ENCODE assay signal across 12 cellular contexts in the genomic region with DNA sequence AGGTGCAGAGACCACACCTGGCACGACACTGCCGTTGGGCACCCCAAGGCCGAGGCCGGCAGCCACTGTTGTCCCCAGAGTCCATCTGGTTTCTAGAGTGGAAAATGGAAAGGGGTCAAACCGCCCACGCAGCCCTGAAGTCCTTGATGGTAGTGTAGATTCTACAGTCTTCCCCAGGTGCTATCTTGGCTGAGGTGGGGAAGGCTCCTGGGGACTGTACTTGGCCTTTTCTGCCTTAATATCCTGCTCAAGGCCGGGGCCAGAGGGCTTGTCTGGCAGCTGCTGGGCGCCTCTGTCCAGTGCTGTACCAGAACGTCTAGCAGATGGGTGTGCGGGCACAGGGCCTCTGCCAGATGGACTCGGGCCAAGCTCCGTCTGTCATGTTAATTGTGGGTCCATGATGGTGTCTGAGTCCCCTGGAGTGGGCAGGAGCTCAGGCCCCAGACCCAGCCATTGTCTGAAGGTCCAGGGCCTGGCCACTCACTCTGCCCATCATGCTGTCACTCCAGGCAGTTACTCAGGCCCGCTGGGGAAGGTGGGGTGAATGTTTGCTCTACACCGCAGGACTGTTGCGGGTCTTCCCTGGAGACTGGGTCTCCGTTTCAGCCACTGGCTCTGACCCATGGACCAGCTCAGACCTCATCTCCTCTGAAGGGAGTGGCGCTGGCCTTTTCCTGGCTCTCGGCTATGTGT.
A peak's percentile ranks its signal among the peaks of the same experiment; 100 is the strongest.
DNase-seq lines count a peak whose midpoint lies in the region; ATAC-seq and TF ChIP-seq lines count a peak whose summit lies in the region.
"Had no signal": no experiment of that assay in that cellular context is flagged by ENCODE, and none has a peak within 500 bp of the region (broad histone marks: within the 10 kb centered on the region; RNA-seq: fewer than 3 reads in every experiment).

No MANE protein-coding gene starts in this region.

- H3K4me1 ChIP-seq in IMR-90 (ENCODE audit: control insufficient read depth, insufficient read depth, low read length): peaks cover 16% of the 10 kb centered on the region
- peaks cover 21% of the 10 kb centered on the region for H3K4me1 ChIP-seq in osteoblast (ENCODE audit: insufficient read depth, low read length)

- no peak for TF ChIP-seq POLR2A in IMR-90 (IDR thresholded peaks at IDR 0.05; ENCODE audit: low read depth, low read length)

- no peak overlapping the region for H3K4me2 ChIP-seq in IMR-90 (ENCODE audit: low read depth, low read length)
- peak overlapping the region; percentile 60 for H3K4me2 ChIP-seq in osteoblast (ENCODE audit: insufficient read depth, low read length)

- peak overlapping the region; percentile 85 for H2AK5ac ChIP-seq in IMR-90 (ENCODE audit: low read depth, low read length)

- peaks cover 14% of the 10 kb centered on the region for H3K27me3 Mint-ChIP-seq in activated T-helper 17 cell treated with anti-CD3 and anti-CD28 coated beads, Interleukin-2, amount 50 U/mL, for 72 hours

- ATAC-seq in IMR-90 (ENCODE audit: low read depth) (no peak), HG02678 (IDR thresholded peaks at IDR 0.05; ENCODE audit: unreplicated experiment) (no peak)
- ATAC-seq in activated T-helper 17 cell treated with anti-CD3 and anti-CD28 coated beads, Interleukin-2, amount 50 U/mL, for 72 hours (replicated peaks): no peak

- H3K27ac ChIP-seq in IMR-90 (ENCODE audit: insufficient read depth, low read length) (peak overlapping the region; percentile 20; the same call in 1 of the 2 replicates), osteoblast (ENCODE audit: low read depth, low read length) (peak overlapping the region; percentile 84)
- H3K27ac ChIP-seq: foreskin keratinocyte had no signal

- peak overlapping the region; percentile 77 for H2AK9ac ChIP-seq in IMR-90 (replicated peaks; ENCODE audit: low read depth, low read length, poor library complexity)

- TF ChIP-seq CTCF in IMR-90 (conservative IDR thresholded peaks at IDR 0.05; ENCODE audit: low read depth, low read length) (no peak), osteoblast (IDR thresholded peaks at IDR 0.05; ENCODE audit: extremely low read depth, low read depth, low read length) (no peak)

- dilution Hi-C loops in IMR-90 (cut with HindIII; ENCODE audit: low sequenced_read_pairs, unreplicated experiment): no loop called here

- peak overlapping the region in 1 of 2 experiments; percentile 29; a peak in 2 of 4 replicates for H4K8ac ChIP-seq in IMR-90 (ENCODE audit: low read depth in 2 of 2, low read length in 2 of 2)

- peak overlapping the region; percentile 73; the same call in 2 of the 3 replicates for H2BK15ac ChIP-seq in IMR-90 (ENCODE audit: low read depth, low read length)

- CTCF ChIA-PET in IMR-90 (lab: Yijun Ruan, JAX): interaction anchor here (1.1 kb wide), 1 partner anchor 264 kb away, joined by 5 read pairs; no protein-coding TSS in a partner anchor

- in situ Hi-C loops in IMR-90 (cut with MboI; ENCODE audit: low sequenced_read_pairs): loop anchor here (5.0 to 10.0 kb wide), 4 partner anchors 262 to 675 kb away; no protein-coding TSS in a partner anchor

- H3K9ac ChIP-seq in IMR-90 (ENCODE audit: low read depth, low read length): no peak overlapping the region

- 73% methylated on average over 4 of the region's 18 CpGs; no CpG with 5 or more reads in 1 of the 2 experiments for WGBS in IMR-90 (ENCODE audit: extremely low coverage in 2 of 2, insufficient read length in 1 of 2), 2 experiments

- H4K91ac ChIP-seq in IMR-90 (ENCODE audit: insufficient read depth, low read depth, low read length): peak overlapping the region; percentile 78

- H4K5ac ChIP-seq in IMR-90 (ENCODE audit: low read depth, low read length): peak overlapping the region; percentile 5; the same call in 1 of the 2 replicates

- TF ChIP-seq RAD21 in IMR-90 (IDR thresholded peaks at IDR 0.05; ENCODE audit: low read length): no peak

- peak overlapping the region; percentile 60 for H3K14ac ChIP-seq in IMR-90 (replicated peaks; ENCODE audit: low read depth, low read length)

- DNase-seq in NCI-H82 (lab: John Stamatoyannopoulos, UW) (peak; percentile 16), NCI-H82 treated with DMSO at 0.1 percent for 48 hours (lab: John Stamatoyannopoulos, UW; ENCODE audit: unreplicated experiment) (no peak), IMR-90 (no peak), osteoblast (ENCODE audit: insufficient read length, low spot score, missing footprints) (peak; percentile 81), medulla oblongata (ENCODE audit: extremely low spot score) (no peak), NCI-H2081 (lab: John Stamatoyannopoulos, UW) (no peak)
- DNase-seq: activated gamma-delta T cell, cortex of kidney, foreskin keratinocyte had no signal

- peaks cover 11% of the 10 kb centered on the region for H3K9me1 ChIP-seq in IMR-90 (ENCODE audit: insufficient read depth, low read length)

- no peaks in the 10 kb centered on the region; the same call in 1 of the 2 replicates for H3K27me3 ChIP-seq in IMR-90 (ENCODE audit: control insufficient read depth, insufficient read depth, low read length)
- peaks cover 7% of the 10 kb centered on the region for H3K27me3 ChIP-seq in osteoblast (ENCODE audit: insufficient read depth, low read length)

- peak overlapping the region; percentile 87 for H3K4ac ChIP-seq in IMR-90 (ENCODE audit: low read depth, low read length)

- no peaks in the 10 kb centered on the region for H3K79me2 ChIP-seq in osteoblast (ENCODE audit: insufficient read depth, low read length)

- H3K79me1 ChIP-seq in IMR-90 (ENCODE audit: low read depth in 1 of 2, low read length in 2 of 2): no peaks in the 10 kb centered on the region

- H3K36me3 ChIP-seq in IMR-90 (ENCODE audit: control insufficient read depth, insufficient read depth, low read length): no peaks in the 10 kb centered on the region
- no peaks in the 10 kb centered on the region for H3K36me3 ChIP-seq in osteoblast (ENCODE audit: insufficient read depth, low read length)

- H3K9me3 ChIP-seq in IMR-90 (ENCODE audit: control insufficient read depth, insufficient read depth, low read length) (no peaks in the 10 kb centered on the region), osteoblast (ENCODE audit: low read depth, low read length) (no peaks in the 10 kb centered on the region)

- H2BK120ac ChIP-seq in IMR-90 (ENCODE audit: low read depth, low read length): peak overlapping the region; percentile 74

- H2BK5ac ChIP-seq in IMR-90 (ENCODE audit: low read depth, low read length, poor library complexity, severe bottlenecking): peak overlapping the region; percentile 74

- H3K4me1 Mint-ChIP-seq in activated T-helper 17 cell treated with anti-CD3 and anti-CD28 coated beads, Interleukin-2, amount 50 U/mL, for 72 hours: peaks cover 17% of the 10 kb centered on the region

- H3K4me3 Mint-ChIP-seq in activated T-helper 17 cell treated with anti-CD3 and anti-CD28 coated beads, Interleukin-2, amount 50 U/mL, for 72 hours: peak overlapping the region; percentile 64
- H3K4me3 Mint-ChIP-seq: neural crest cell had no signal

- POLR2A ChIA-PET in IMR-90 (lab: Charles Lee; ENCODE audit: unreplicated experiment): no interaction called here

- no peak overlapping the region for H3K4me3 ChIP-seq in IMR-90 (ENCODE audit: insufficient read depth, low read depth, low read length)
- H3K4me3 ChIP-seq in osteoblast (ENCODE audit: insufficient read depth, low read length): no peak overlapping the region

- H2AFZ ChIP-seq in IMR-90 (replicated peaks; ENCODE audit: low read length, poor library complexity) (peak overlapping the region; percentile 26), osteoblast (ENCODE audit: low read length) (no peak overlapping the region)

- H3K23ac ChIP-seq in IMR-90 (ENCODE audit: low read depth, low read length): peak overlapping the region; percentile 14; the same call in 1 of the 2 replicates

- H3K36me3 Mint-ChIP-seq in activated T-helper 17 cell treated with anti-CD3 and anti-CD28 coated beads, Interleukin-2, amount 50 U/mL, for 72 hours (ENCODE audit: low read depth): peaks cover 7% of the 10 kb centered on the region

- no TSS peak for BruUV-seq in IMR-90 (replicated peaks; lab: Mats Ljungman, UMichigan)

- peak overlapping the region; percentile 73 for H2BK20ac ChIP-seq in IMR-90 (ENCODE audit: low read depth, low read length)

- H3K18ac ChIP-seq in IMR-90 (ENCODE audit: low read depth, low read length): peak overlapping the region; percentile 69; the same call in 1 of the 2 replicates

- no peaks in the 10 kb centered on the region for H3K9me3 Mint-ChIP-seq in activated T-helper 17 cell treated with anti-CD3 and anti-CD28 coated beads, Interleukin-2, amount 50 U/mL, for 72 hours
- H3K9me3 Mint-ChIP-seq: neural crest cell had no signal

- H3K56ac ChIP-seq in IMR-90 (ENCODE audit: extremely low read depth, insufficient read depth, low read length): peak overlapping the region; percentile 16; the same call in 1 of the 2 replicates

- H3K27ac Mint-ChIP-seq in activated T-helper 17 cell treated with anti-CD3 and anti-CD28 coated beads, Interleukin-2, amount 50 U/mL, for 72 hours: peak overlapping the region; percentile 94

- intact Hi-C loops in IMR-90 (cut with micrococcal nuclease): loop anchor here (1.0 to 5.0 kb wide), 7 partner anchors 63 to 527 kb away; a partner anchor contains a TSS

- H4K20me1 ChIP-seq in IMR-90 (ENCODE audit: insufficient read depth, low read length): peaks cover 11% of the 10 kb centered on the region; the same call in 1 of the 2 replicates
- H4K20me1 ChIP-seq in osteoblast (ENCODE audit: insufficient read depth, low read length): no peaks in the 10 kb centered on the region

TF ChIP-seq in IMR-90, 13 proteins besides CTCF, POLR2A, EP300 and RAD21:
- TF ChIP-seq, protein P1, sequence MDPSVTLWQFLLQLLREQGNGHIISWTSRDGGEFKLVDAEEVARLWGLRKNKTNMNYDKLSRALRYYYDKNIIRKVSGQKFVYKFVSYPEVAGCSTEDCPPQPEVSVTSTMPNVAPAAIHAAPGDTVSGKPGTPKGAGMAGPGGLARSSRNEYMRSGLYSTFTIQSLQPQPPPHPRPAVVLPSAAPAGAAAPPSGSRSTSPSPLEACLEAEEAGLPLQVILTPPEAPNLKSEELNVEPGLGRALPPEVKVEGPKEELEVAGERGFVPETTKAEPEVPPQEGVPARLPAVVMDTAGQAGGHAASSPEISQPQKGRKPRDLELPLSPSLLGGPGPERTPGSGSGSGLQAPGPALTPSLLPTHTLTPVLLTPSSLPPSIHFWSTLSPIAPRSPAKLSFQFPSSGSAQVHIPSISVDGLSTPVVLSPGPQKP (IDR thresholded peaks at IDR 0.05; ENCODE audit: borderline replicate concordance, low read depth, low read length): no peak
- no peak for TF ChIP-seq RFX5 (IDR thresholded peaks at IDR 0.05; ENCODE audit: low read depth, low read length)
TF ChIP-seq in IMR-90: peak in this region for 0.

Comparison
In these comparisons a context has a peak if more than half of its experiments do, and no peak if none do; other contexts are left out.
1. DNase-seq: peak in NCI-H82 (single experiment) and osteoblast (single experiment); none in NCI-H82 treated with DMSO at 0.1 percent for 48 hours (single experiment), IMR-90 (single experiment), medulla oblongata (single experiment) and NCI-H2081 (0 of 2).